ENCODE assay signal across 22 cellular contexts in genomic region chr2:225768741-225769140, GRCh38.
"Had no signal": no experiment of that assay in that cellular context is flagged by ENCODE, and none has a peak within 500 bp of the region (broad histone marks: within the 10 kb centered on the region; RNA-seq: fewer than 3 reads in every experiment).

No MANE protein-coding gene starts in this region.

- H3K4me1 ChIP-seq: thyroid gland, upper lobe of left lung, vagina had no signal

- H3K36me3 ChIP-seq: heart left ventricle, spleen, suprapubic skin, thyroid gland, upper lobe of left lung, vagina had no signal

- ATAC-seq: heart left ventricle, left lobe of liver, mucosa of descending colon, natural killer cell, sciatic nerve had no signal

- H3K4me3 Mint-ChIP-seq: natural killer cell, neural crest cell had no signal

- H3K27ac ChIP-seq: coronary artery, heart left ventricle, spleen, suprapubic skin, thyroid gland, upper lobe of left lung, vagina had no signal

- H3K36me3 Mint-ChIP-seq: natural killer cell had no signal

- H3K27ac Mint-ChIP-seq: natural killer cell had no signal

- DNase-seq: effector CD4-positive, alpha-beta T cell; foreskin melanocyte; heart left ventricle; hippocampal formation; islet precursor cell; mammary epithelial cell; mucosa of descending colon; natural killer cell; posterior cingulate gyrus; spleen; stimulated activated CD4-positive, alpha-beta T cell treated with anti-CD3 and anti-CD28 coated beads, Interleukin-15, amount 100 ng/mL, for 24 hours; stimulated activated CD4-positive, alpha-beta T cell treated with anti-CD3 and anti-CD28 coated beads, Interleukin-1b, Interleukin-23, amount 100 ng/mL, for 48 hours; stimulated activated CD4-positive, alpha-beta T cell treated with anti-CD3 and anti-CD28 coated beads, Interleukin-4, amount 100 ng/mL, for 24 hours; stimulated activated naive CD4-positive, alpha-beta T cell; thyroid gland; upper lobe of left lung had no signal

- H3K4me3 ChIP-seq: coronary artery, heart left ventricle, mucosa of descending colon, spleen, suprapubic skin, thyroid gland, upper lobe of left lung, vagina had no signal

- H3K9me3 Mint-ChIP-seq: neural crest cell had no signal

- H3K27me3 ChIP-seq: heart left ventricle, spleen, suprapubic skin, thyroid gland, upper lobe of left lung, vagina had no signal

- H3K9me3 ChIP-seq: mucosa of descending colon, spleen, suprapubic skin, thyroid gland, upper lobe of left lung, vagina had no signal

- H3K4me1 Mint-ChIP-seq: natural killer cell, neural crest cell had no signal
